19 cellular contexts compared by ENCODE assay signal in the genomic region with DNA sequence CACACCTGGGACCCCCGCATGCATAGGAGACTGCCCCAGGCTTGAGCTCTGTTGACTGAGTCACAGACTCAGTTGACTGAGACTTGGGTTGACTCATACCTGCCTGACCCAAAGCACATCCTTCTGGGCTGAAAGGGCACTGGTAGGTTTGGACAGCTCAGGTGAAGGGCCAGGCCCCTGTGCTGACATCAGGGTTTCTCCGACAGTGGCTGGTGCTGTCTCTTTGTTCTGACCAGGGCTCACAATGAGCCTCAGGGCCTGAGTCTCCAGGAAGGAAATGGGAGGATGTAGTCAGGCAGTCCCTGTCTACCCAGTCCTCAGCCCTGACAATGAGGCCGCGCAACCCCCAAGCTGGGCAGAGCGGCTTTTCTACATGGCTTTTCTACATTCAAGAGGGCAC. TPM values are rescaled to one million over a fixed set of nuclear protein-coding genes. Genes with fewer than 3 reads are reported as not detected.
A peak's percentile ranks its signal among the peaks of the same experiment; 100 is the strongest.
DNase-seq lines count a peak whose midpoint lies in the region; ATAC-seq and TF ChIP-seq lines count a peak whose summit lies in the region.
"Had no signal": no experiment of that assay in that cellular context is flagged by ENCODE, and none has a peak within 500 bp of the region (broad histone marks: within the 10 kb centered on the region; RNA-seq: fewer than 3 reads in every experiment).

No MANE protein-coding gene starts in this region.

- TF ChIP-seq POLR2A in Peyer's patch (IDR thresholded peaks at IDR 0.05) = no peak

- H3K4me2 ChIP-seq in BLaER1 treated with 17β-estradiol and CSF1 and Interleukin-3, amounts not matched to agents 10 nM and 100 nM = peak overlapping the region; percentile 23 to 85 (median 75); a peak in 21 of 22 replicates
- H3K4me2 ChIP-seq in neural progenitor cell = no peak overlapping the region

- POLR2A ChIA-PET in HEK293 (lab: Yijun Ruan, JAX) (interaction anchor here (1.3 kb wide), 1 partner anchor 50 kb away, joined by 3 read pairs; the partner anchor contains the start of gene MYBBP1A), T-cell (lab: Charles Lee) (interaction anchor here in 1 of 2 donors (0.5 kb wide), 1 partner anchor 997 kb away, joined by 5 read pairs; no protein-coding TSS in a partner anchor)

- no peaks in the 10 kb centered on the region for H3K36me3 Mint-ChIP-seq in neural progenitor cell
- no peaks in the 10 kb centered on the region for H3K36me3 Mint-ChIP-seq in T-cell
- H3K36me3 Mint-ChIP-seq: naive thymus-derived CD4-positive, alpha-beta T cell had no signal

- peaks cover 0 to 12% (median 0%) of the 10 kb centered on the region in 11 experiments; a peak in 7 of 22 replicates for H3K27me3 ChIP-seq in BLaER1 treated with 17β-estradiol and CSF1 and Interleukin-3, amounts not matched to agents 10 nM and 100 nM
- H3K27me3 ChIP-seq in esophagus (ENCODE audit: control insufficient read depth in 1 of 2, insufficient read depth in 2 of 2, low read length in 2 of 2) (no peaks in the 10 kb centered on the region), neural progenitor cell (peaks cover 29% of the 10 kb centered on the region), Peyer's patch (no peaks in the 10 kb centered on the region)
- H3K27me3 ChIP-seq: testis had no signal

- peaks cover 54 to 94% (median 92%) of the 10 kb centered on the region in 10 experiments for H3K4me1 ChIP-seq in BLaER1 treated with 17β-estradiol and CSF1 and Interleukin-3, amounts not matched to agents 10 nM and 100 nM
- peaks cover 2% of the 10 kb centered on the region; the same call in 1 of the 2 replicates for H3K4me1 ChIP-seq in HEK293 (ENCODE audit: control insufficient read depth, insufficient read depth, low read length)
- H3K4me1 ChIP-seq in esophagus (ENCODE audit: control insufficient read depth in 2 of 2, insufficient read depth in 2 of 2, low read length in 1 of 2) = peaks cover 5% of the 10 kb centered on the region in 2 donors
- peaks cover 5% of the 10 kb centered on the region for H3K4me1 ChIP-seq in neural progenitor cell
- peaks cover 0 to 21% (median 3%) of the 10 kb centered on the region in 4 donors for H3K4me1 ChIP-seq in Peyer's patch
- H3K4me1 ChIP-seq: adrenal gland had no signal

- peak overlapping the region in 4 of 11 experiments; percentile 6 to 43 (median 29); a peak in 2 of 22 replicates for H3K27ac ChIP-seq in BLaER1 treated with 17β-estradiol and CSF1 and Interleukin-3, amounts not matched to agents 10 nM and 100 nM
- H3K27ac ChIP-seq in HEK293 (ENCODE audit: extremely low read depth, low read depth, low read length) = no peak overlapping the region
- H3K27ac ChIP-seq in esophagus (ENCODE audit: low read depth in 2 of 2, low read length in 1 of 2) = peak overlapping the region; percentile 6 to 77
- H3K27ac ChIP-seq in neural progenitor cell = no peak overlapping the region
- H3K27ac ChIP-seq in Peyer's patch = no peak overlapping the region
- H3K27ac ChIP-seq: testis had no signal

- H4K20me1 ChIP-seq in BLaER1 treated with 17β-estradiol and CSF1 and Interleukin-3, amounts not matched to agents 10 nM and 100 nM = peaks cover 0 to 78% (median 7%) of the 10 kb centered on the region in 11 experiments; a peak in 8 of 22 replicates
- peaks cover 15% of the 10 kb centered on the region for H4K20me1 ChIP-seq in neural progenitor cell (ENCODE audit: low read depth)

- peak overlapping the region; percentile 30 for H3K4me3 Mint-ChIP-seq in neural progenitor cell
- H3K4me3 Mint-ChIP-seq in T-cell = no peak overlapping the region

- no peaks in the 10 kb centered on the region for H3K79me2 ChIP-seq in neural progenitor cell (ENCODE audit: low read depth)

- H3K27ac Mint-ChIP-seq in neural progenitor cell (peak overlapping the region; percentile 91), T-cell (no peak overlapping the region)
- H3K27ac Mint-ChIP-seq: naive thymus-derived CD4-positive, alpha-beta T cell had no signal

- 82 to 85% methylated on average over 5 of the region's 5 CpGs for WGBS in esophagus, 2 donors

- peaks cover 9% of the 10 kb centered on the region for H3F3A ChIP-seq in neural progenitor cell (ENCODE audit: low read depth)

- H3K9ac ChIP-seq in BLaER1 treated with 17β-estradiol and CSF1 and Interleukin-3, amounts not matched to agents 10 nM and 100 nM = peak overlapping the region in 1 of 11 experiments; percentile 19; a peak in 1 of 22 replicates
- H3K9ac ChIP-seq in neural progenitor cell = no peak overlapping the region

- H3K36me3 ChIP-seq in BLaER1 treated with 17β-estradiol and CSF1 and Interleukin-3, amounts not matched to agents 10 nM and 100 nM = no peaks in the 10 kb centered on the region
- no peaks in the 10 kb centered on the region for H3K36me3 ChIP-seq in HEK293 (ENCODE audit: control insufficient read depth in 2 of 2, insufficient read depth in 1 of 2, low read length in 2 of 2)
- peaks cover 0 to 2% of the 10 kb centered on the region in 2 donors for H3K36me3 ChIP-seq in esophagus (ENCODE audit: control insufficient read depth in 2 of 2, insufficient read depth in 2 of 2, low read length in 1 of 2)
- H3K36me3 ChIP-seq in neural progenitor cell = no peaks in the 10 kb centered on the region
- H3K36me3 ChIP-seq in Peyer's patch = no peaks in the 10 kb centered on the region
- H3K36me3 ChIP-seq: adrenal gland had no signal

- peaks cover 5% of the 10 kb centered on the region for H3K4me1 Mint-ChIP-seq in neural progenitor cell
- peaks cover 34 to 45% (median 45%) of the 10 kb centered on the region in 3 donors for H3K4me1 Mint-ChIP-seq in T-cell

- CTCF ChIA-PET in HEK293 (lab: Yijun Ruan, JAX) = no interaction called here
- CTCF ChIA-PET in T-cell (lab: Charles Lee) = no interaction called here

- no peaks in the 10 kb centered on the region for H3K9me3 ChIP-seq in BLaER1 treated with 17β-estradiol and CSF1 and Interleukin-3, amounts not matched to agents 10 nM and 100 nM (replicated peaks in 1 of 11)
- H3K9me3 ChIP-seq in HEK293 (ENCODE audit: control insufficient read depth, insufficient read depth, low read depth, low read length) (no peaks in the 10 kb centered on the region), esophagus (ENCODE audit: control insufficient read depth in 2 of 2, insufficient read depth in 1 of 2, low read depth in 1 of 2, low read length in 1 of 2) (peaks cover 0 to 3% of the 10 kb centered on the region in 2 donors), neural progenitor cell (ENCODE audit: low read depth) (no peaks in the 10 kb centered on the region), Peyer's patch (no peaks in the 10 kb centered on the region)
- H3K9me3 ChIP-seq: adrenal gland, testis had no signal

- no peak overlapping the region for H2AFZ ChIP-seq in neural progenitor cell (replicated peaks)

- H3K27me3 Mint-ChIP-seq in neural progenitor cell (ENCODE audit: insufficient read depth, low read depth) = peaks cover 39% of the 10 kb centered on the region
- H3K27me3 Mint-ChIP-seq in T-cell = peaks cover 19 to 42% of the 10 kb centered on the region in 2 donors

- H3K4me3 ChIP-seq in BLaER1 treated with 17β-estradiol and CSF1 and Interleukin-3, amounts not matched to agents 10 nM and 100 nM = no peak overlapping the region
- no peak overlapping the region for H3K4me3 ChIP-seq in HEK293 (ENCODE audit: low read depth, low read length)
- H3K4me3 ChIP-seq in esophagus (ENCODE audit: low read depth in 1 of 2, low read length in 2 of 2) = peak overlapping the region in 1 of 2 donors; percentile 23
- H3K4me3 ChIP-seq in neural progenitor cell = no peak overlapping the region
- H3K4me3 ChIP-seq in Peyer's patch = no peak overlapping the region
- H3K4me3 ChIP-seq: adrenal gland, GM12878, testis had no signal

- ATAC-seq in T-cell (replicated peaks in 1 of 4) = no peak
- ATAC-seq: GM12878; naive thymus-derived CD4-positive, alpha-beta T cell had no signal

- no peak for DNase-seq in neural progenitor cell (ENCODE audit: low spot score)
- DNase-seq in T-cell = no peak
- DNase-seq in Peyer's patch = no peak
- DNase-seq in HK-2 (ENCODE audit: unreplicated experiment) = no peak
- DNase-seq in NCI-H510A (lab: John Stamatoyannopoulos, UW) = no peak
- DNase-seq: activated CD4-positive, alpha-beta T cell treated with anti-CD3 and anti-CD28 coated beads, Interleukin-2, amount 50 U/mL, for 48 hours; central memory CD4-positive, alpha-beta T cell; effector CD4-positive, alpha-beta T cell; naive thymus-derived CD4-positive, alpha-beta T cell; NCI-H146; testis had no signal

- no peaks in the 10 kb centered on the region for H3K9me3 Mint-ChIP-seq in neural progenitor cell
- H3K9me3 Mint-ChIP-seq in T-cell = no peaks in the 10 kb centered on the region
- H3K9me3 Mint-ChIP-seq: naive thymus-derived CD4-positive, alpha-beta T cell had no signal

- TF ChIP-seq CTCF in HEK293 (tag by site-specific recombination; IDR thresholded peaks at IDR 0.05) = no peak
- no peak for TF ChIP-seq CTCF in neural progenitor cell (IDR thresholded peaks at IDR 0.05)
- TF ChIP-seq CTCF in Peyer's patch (IDR thresholded peaks at IDR 0.05) = no peak

TF ChIP-seq in HEK293, 187 proteins besides CTCF, POLR2A, EP300 and RAD21:
- TF ChIP-seq ZNF837 (tag by site-specific recombination; IDR thresholded peaks at IDR 0.05) (no peak), KLF8 (tag by site-specific recombination; IDR thresholded peaks at IDR 0.05) (no peak), ZNF133 (tag by site-specific recombination; IDR thresholded peaks at IDR 0.05) (no peak), ZNF391 (tag by site-specific recombination; IDR thresholded peaks at IDR 0.05; ENCODE audit: borderline replicate concordance, low read depth) (no peak), ZIC2 (tag by site-specific recombination; IDR thresholded peaks at IDR 0.05) (0 out of 2 replicates have a peak, but pooled peaks have one; percentile 4)

RNA-seq across cellular contexts. Expression of gene SPNS2, which starts 6.5 kb away (rescaled TPM):
- polyA plus RNA-seq in esophagus = 100 to 1,000 TPM in 1 of 2 donors, 10 to 100 TPM in 1; 95.3 to 238 TPM
- 0.34 and 1.7 TPM in 2 replicates for total RNA-seq in neural progenitor cell (ENCODE audit: low replicate concordance)
- under 1 TPM; 0.30 to 0.75 (median 0.53) TPM for total RNA-seq in T-cell
- total RNA-seq in Peyer's patch = 10 to 100 TPM; 12.4 to 81.0 (median 31.9) TPM
- polyA plus RNA-seq: naive thymus-derived CD4-positive, alpha-beta T cell had no signal

RNA-seq across cellular contexts. Expression of gene MYBBP1A, which starts 50.0 kb away (rescaled TPM):
- 10 to 100 TPM; 32.6 to 44.8 TPM for polyA plus RNA-seq in esophagus
- total RNA-seq in neural progenitor cell (ENCODE audit: low replicate concordance) = 17.4 and 44.6 TPM in 2 replicates
- 100 to 1,000 TPM in 1 of 5 donors, 10 to 100 TPM in 4; 57.0 to 102 (median 94.2) TPM for total RNA-seq in T-cell
- total RNA-seq in Peyer's patch = 100 to 1,000 TPM in 2 of 4 donors, 10 to 100 TPM in 2; 27.1 to 244 (median 91.2) TPM

RNA-seq across cellular contexts. Expression of gene GGT6, which starts 55.2 kb away (rescaled TPM):
- polyA plus RNA-seq in esophagus = 10 to 100 TPM; 49.5 to 72.3 TPM
- total RNA-seq in neural progenitor cell (ENCODE audit: low replicate concordance) = not detected in 2 replicates
- not detected for total RNA-seq in T-cell
- 100 to 1,000 TPM in 2 of 4 donors, 10 to 100 TPM in 2; 26.4 to 199 (median 119) TPM for total RNA-seq in Peyer's patch
- total RNA-seq: fibroblast of villous mesenchyme; HT1080; LHCN-M2; naive thymus-derived CD4-positive, alpha-beta T cell had no signal
- polyA plus RNA-seq: naive thymus-derived CD4-positive, alpha-beta T cell had no signal

Comparison
In these comparisons a context has a peak if more than half of its experiments do, and no peak if none do; other contexts are left out.
1. H3K27ac ChIP-seq: peak in esophagus (2 of 2); none in HEK293 (single experiment), neural progenitor cell (single experiment) and Peyer's patch (0 of 4).
2. RNA of gene GGT6, which starts 55.2 kb away (total RNA-seq): 26.4 to 199 TPM in Peyer's patch; not detected in T-cell and not detected in neural progenitor cell; every median in the first group is over 10 times any median in the second.